Comparison of ENCODE assay signal across 1 cellular context in genomic region chr2:171522057-171522803, GRCh38.
TF ChIP-seq lines count a peak whose summit lies in the region.

Gene CYBRD1, plus strand, starts transcription at chr2:171522474. Its CDS starts 72 bp downstream, at chr2:171522546.

TF ChIP-seq in K562, 482 proteins besides CTCF, POLR2A, EP300 and RAD21 (continued from another document and continues in another):
- TF ChIP-seq E2F8 (IDR thresholded peaks at IDR 0.05; ENCODE audit: low read depth, partially characterized antibody): no peak
- TF ChIP-seq ZBTB17 (CRISPR knock-in tag; IDR thresholded peaks at IDR 0.05): peak; percentile 95
- TF ChIP-seq FOSL1 (tag; conservative IDR thresholded peaks at IDR 0.05): peak; percentile 48
- peak; percentile 56 for TF ChIP-seq TAF9B (IDR thresholded peaks at IDR 0.05; ENCODE audit: partially characterized antibody)
- peak; percentile 73; the same call in 1 of the 2 replicates for TF ChIP-seq SNIP1 (IDR thresholded peaks at IDR 0.05; ENCODE audit: low read depth)
- TF ChIP-seq ESRRA (IDR thresholded peaks at IDR 0.05; ENCODE audit: borderline replicate concordance, low read depth): 0 out of 2 replicates have a peak, but pooled peaks have one; percentile 41
- TF ChIP-seq SAP30 (IDR thresholded peaks at IDR 0.05; ENCODE audit: borderline replicate concordance, insufficient read depth, low read depth, low read length, poor library complexity, severe bottlenecking): peak; percentile 64
- no peak for TF ChIP-seq NFYB (IDR thresholded peaks at IDR 0.05; ENCODE audit: extremely low read depth, insufficient read length)
- peak in 1 of 2 experiments; percentile 11; a peak in 1 of 4 replicates for TF ChIP-seq ARNT (IDR thresholded peaks at IDR 0.05)
- no peak for TF ChIP-seq ZNF384 (IDR thresholded peaks at IDR 0.05; ENCODE audit: low read depth, low read length)
- no peak for TF ChIP-seq CCAR2 (IDR thresholded peaks at IDR 0.05; ENCODE audit: low read depth, low read length)
- TF ChIP-seq LEF1 (IDR thresholded peaks at IDR 0.05): peak; percentile 80
- TF ChIP-seq HMGXB4 (CRISPR knock-in tag; IDR thresholded peaks at IDR 0.05): no peak; the same call in 1 of the 2 replicates
- TF ChIP-seq RFX1 (IDR thresholded peaks at IDR 0.05): no peak
- TF ChIP-seq SPI1 (IDR thresholded peaks at IDR 0.05; ENCODE audit: borderline replicate concordance, low read depth, low read length): no peak
- peak in 1 of 2 experiments; percentile 39; a peak in 1 of 4 replicates for TF ChIP-seq TBL1XR1 (IDR thresholded peaks at IDR 0.05; ENCODE audit: low read length in 2 of 2)
- TF ChIP-seq NFIC (IDR thresholded peaks at IDR 0.05): peak; percentile 76
- no peak for TF ChIP-seq ZNF184 (CRISPR knock-in tag; IDR thresholded peaks at IDR 0.05)
- TF ChIP-seq MITF (IDR thresholded peaks at IDR 0.05): peak; percentile 84
- no peak for TF ChIP-seq HIVEP1 (CRISPR knock-in tag; IDR thresholded peaks at IDR 0.05)
- no peak for TF ChIP-seq RBM25 (IDR thresholded peaks at IDR 0.05; ENCODE audit: low read depth, low read length, severe bottlenecking)
- peak in 1 of 2 experiments; percentile 9; a peak in 1 of 4 replicates for TF ChIP-seq FOXA3 (CRISPR knock-in tag; conservative IDR thresholded peaks at IDR 0.05 in 1 of 2, IDR thresholded peaks at IDR 0.05 in 1 of 2)
- peak; percentile 95 for TF ChIP-seq L3MBTL2 (IDR thresholded peaks at IDR 0.05)
- 0 out of 2 replicates have a peak, but pooled peaks have one; percentile 22 for TF ChIP-seq ZNF311 (CRISPR knock-in tag; IDR thresholded peaks at IDR 0.05)
- TF ChIP-seq NR2F6 (CRISPR knock-in tag; IDR thresholded peaks at IDR 0.05): no peak
- peak; percentile 88 for TF ChIP-seq VEZF1 (CRISPR knock-in tag; IDR thresholded peaks at IDR 0.05)
- no peak for TF ChIP-seq STAT5B (CRISPR knock-in tag; IDR thresholded peaks at IDR 0.05)
- TF ChIP-seq ARID1B (IDR thresholded peaks at IDR 0.05): no peak; the same call in 1 of the 2 replicates
- TF ChIP-seq CAMTA2 (CRISPR knock-in tag; conservative IDR thresholded peaks at IDR 0.05): no peak
- peak; percentile 69 for TF ChIP-seq SMAD4 (CRISPR knock-in tag; conservative IDR thresholded peaks at IDR 0.05)
- TF ChIP-seq MLLT1 (IDR thresholded peaks at IDR 0.05): peak in 1 of 2 experiments; percentile 91; a peak in 2 of 4 replicates
- no peak for TF ChIP-seq ZFP36 (IDR thresholded peaks at IDR 0.05; ENCODE audit: low read depth, low read length, partially characterized antibody)
- peak; percentile 94 for TF ChIP-seq ZNF592 (IDR thresholded peaks at IDR 0.05)
- TF ChIP-seq PYGO2 (tag; IDR thresholded peaks at IDR 0.05): peak; percentile 55; the same call in 1 of the 2 replicates
- 0 out of 2 replicates have a peak, but pooled peaks have one; percentile 7 for TF ChIP-seq MTA2 (IDR thresholded peaks at IDR 0.05; ENCODE audit: low read depth)
- TF ChIP-seq FOXO4 (CRISPR knock-in tag; IDR thresholded peaks at IDR 0.05): 0 out of 2 replicates have a peak, but pooled peaks have one; percentile 23
- peak; percentile 78 for TF ChIP-seq TBP (optimal IDR thresholded peaks at IDR 0.05; ENCODE audit: low read depth, low read length)
- TF ChIP-seq REST (CRISPR knock-in tag; IDR thresholded peaks at IDR 0.05; ENCODE audit: low read depth): peak; percentile 72
- TF ChIP-seq KLF13 (tag; IDR thresholded peaks at IDR 0.05; ENCODE audit: borderline replicate concordance, low read depth): peak; percentile 77
- TF ChIP-seq ZNF134 (CRISPR knock-in tag; conservative IDR thresholded peaks at IDR 0.05): no peak
- no peak for TF ChIP-seq GMEB1 (CRISPR knock-in tag; IDR thresholded peaks at IDR 0.05)
- TF ChIP-seq GABPB2 (CRISPR knock-in tag; conservative IDR thresholded peaks at IDR 0.05): 0 out of 2 replicates have a peak, but pooled peaks have one; percentile 42
- TF ChIP-seq POU5F1 (IDR thresholded peaks at IDR 0.05; ENCODE audit: borderline replicate concordance, low read depth, low read length, partially characterized antibody): no peak
